In genomic region chr2:67952066-67952465, GRCh38 we compare ENCODE assay signal across 18 cellular contexts.
DNase-seq lines count a peak whose midpoint lies in the region; ATAC-seq and TF ChIP-seq lines count a peak whose summit lies in the region.
"Had no signal": no experiment of that assay in that cellular context is flagged by ENCODE, and none has a peak within 500 bp of the region (broad histone marks: within the 10 kb centered on the region; RNA-seq: fewer than 3 reads in every experiment).

No MANE protein-coding gene starts in this region.

- H3K4me3 Mint-ChIP-seq in osteocyte (ENCODE audit: unreplicated experiment), result no peak overlapping the region
- H3K4me3 Mint-ChIP-seq in activated T-cell treated with anti-CD3 and anti-CD28 coated beads, Interleukin-2, amount 50 U/mL, for 4 hours, result no peak overlapping the region
- H3K4me3 Mint-ChIP-seq: H9 had no signal

- H3K9me3 Mint-ChIP-seq in osteocyte (ENCODE audit: unreplicated experiment), result no peaks in the 10 kb centered on the region
- H3K9me3 Mint-ChIP-seq in activated T-cell treated with anti-CD3 and anti-CD28 coated beads, Interleukin-2, amount 50 U/mL, for 4 hours, result no peaks in the 10 kb centered on the region
- H3K9me3 Mint-ChIP-seq: H9 had no signal

- ATAC-seq in GM19025 (IDR thresholded peaks at IDR 0.05; ENCODE audit: low read depth, unreplicated experiment) (peak; percentile 54), GM21825 (IDR thresholded peaks at IDR 0.05; ENCODE audit: unreplicated experiment) (peak; percentile 60), HG03442 (IDR thresholded peaks at IDR 0.05; ENCODE audit: unreplicated experiment) (peak; percentile 70)
- ATAC-seq in activated T-cell treated with anti-CD3 and anti-CD28 coated beads, Interleukin-2, amount 50 U/mL, for 4 hours, result no peak
- ATAC-seq: left ventricle myocardium superior had no signal

- TF ChIP-seq CTCF in GM12865 (IDR thresholded peaks at IDR 0.05; ENCODE audit: insufficient read depth, low read depth, low read length, missing control alignments), result no peak
- no peak for TF ChIP-seq CTCF in osteocyte (IDR thresholded peaks at IDR 0.05)

- H3K36me3 Mint-ChIP-seq in osteocyte (ENCODE audit: unreplicated experiment), result no peaks in the 10 kb centered on the region
- H3K36me3 Mint-ChIP-seq in activated T-cell treated with anti-CD3 and anti-CD28 coated beads, Interleukin-2, amount 50 U/mL, for 4 hours (ENCODE audit: insufficient read depth), result no peaks in the 10 kb centered on the region

- H3K27me3 Mint-ChIP-seq in osteocyte (ENCODE audit: unreplicated experiment), result no peaks in the 10 kb centered on the region
- H3K27me3 Mint-ChIP-seq in activated T-cell treated with anti-CD3 and anti-CD28 coated beads, Interleukin-2, amount 50 U/mL, for 4 hours (ENCODE audit: low read depth), result peaks cover 13% of the 10 kb centered on the region

- DNase-seq in GM12865 (ENCODE audit: low read depth) (peak; percentile 26), activated T-cell treated with anti-CD3 and anti-CD28 coated beads for 4 hours (no peak), NCI-H345 treated with DMSO at 0.1 percent for 48 hours (lab: John Stamatoyannopoulos, UW; ENCODE audit: unreplicated experiment) (no peak), osteocyte (ENCODE audit: extremely low spot score, unreplicated experiment) (no peak)
- no peak for DNase-seq in activated T-cell treated with anti-CD3 and anti-CD28 coated beads, Interleukin-2, amount 50 U/mL, for 4 hours
- DNase-seq: amniotic stem cell, C1 segment of cervical spinal cord, DMS79, H9, left ventricle myocardium superior, NCI-H1930, NCI-H774, transverse colon, WERI-Rb-1 had no signal

- H3K4me1 Mint-ChIP-seq in osteocyte (ENCODE audit: unreplicated experiment), result peaks cover 12% of the 10 kb centered on the region
- peaks cover 3% of the 10 kb centered on the region for H3K4me1 Mint-ChIP-seq in activated T-cell treated with anti-CD3 and anti-CD28 coated beads, Interleukin-2, amount 50 U/mL, for 4 hours (ENCODE audit: low read depth)

- H3K27ac Mint-ChIP-seq in osteocyte (ENCODE audit: unreplicated experiment), result no peak overlapping the region
- H3K27ac Mint-ChIP-seq: H9 had no signal

- no peak overlapping the region for H3K4me3 ChIP-seq in GM12865 (ENCODE audit: low read depth, low read length)
- H3K4me3 ChIP-seq: skin epidermis, transverse colon had no signal

Comparison
In these comparisons a context has a peak if more than half of its experiments do, and no peak if none do; other contexts are left out.
1. ATAC-seq: peak in GM19025 (single experiment), GM21825 (single experiment) and HG03442 (single experiment); none in activated T-cell treated with anti-CD3 and anti-CD28 coated beads, Interleukin-2, amount 50 U/mL, for 4 hours (0 of 2).